ENCODE assay signal across 8 cellular contexts in the genomic region with DNA sequence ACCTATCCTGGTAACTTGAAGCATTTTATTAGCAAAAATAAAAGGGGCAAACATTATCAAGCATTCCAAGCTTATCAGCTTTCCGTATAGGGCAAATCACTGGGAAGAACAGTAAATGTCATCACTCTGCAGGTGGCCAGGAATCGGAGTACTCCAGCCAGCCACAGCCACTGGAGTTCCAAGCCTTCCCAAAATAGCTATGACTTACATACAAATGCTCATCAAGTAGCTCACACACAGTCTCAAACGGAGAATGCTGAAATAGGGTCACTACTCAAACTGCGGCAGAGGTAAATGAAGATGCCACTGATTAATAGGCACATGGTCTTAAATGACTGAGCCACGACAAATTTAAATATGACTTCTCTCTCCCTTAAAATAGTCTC. TPM values are rescaled to one million over a fixed set of nuclear protein-coding genes. Genes with fewer than 3 reads are reported as not detected.
A peak's percentile ranks its signal among the peaks of the same experiment; 100 is the strongest.
DNase-seq lines count a peak whose midpoint lies in the region; ATAC-seq and TF ChIP-seq lines count a peak whose summit lies in the region.
"Had no signal": no experiment of that assay in that cellular context is flagged by ENCODE, and none has a peak within 500 bp of the region (broad histone marks: within the 10 kb centered on the region; RNA-seq: fewer than 3 reads in every experiment).

No MANE protein-coding gene starts in this region.

- no peak overlapping the region for H3K4ac ChIP-seq in trophoblast cell (ENCODE audit: low read depth, low read length)

- H2BK5ac ChIP-seq in trophoblast cell (ENCODE audit: low read depth, low read length, poor library complexity), result no peak overlapping the region

- no peak overlapping the region for H3K14ac ChIP-seq in trophoblast cell (ENCODE audit: low read length)

- H3K79me2 ChIP-seq in SU-DHL-6 (ENCODE audit: insufficient read depth, low read length) (no peaks in the 10 kb centered on the region; the same call in 1 of the 2 replicates), trophoblast cell (ENCODE audit: control insufficient read depth, insufficient read depth, low read length, poor library complexity) (peaks cover 7% of the 10 kb centered on the region)

- H4K12ac ChIP-seq in trophoblast cell (ENCODE audit: low read depth, low read length), result no peak overlapping the region

- H3K4me2 ChIP-seq in SU-DHL-6 (ENCODE audit: low read depth, low read length, poor library complexity, severe bottlenecking) (peak overlapping the region; percentile 14), trophoblast cell (ENCODE audit: low read length) (peak overlapping the region; percentile 41)

- TF ChIP-seq EP300 in gastroesophageal sphincter (IDR thresholded peaks at IDR 0.05), result no peak

- H4K8ac ChIP-seq in trophoblast cell (ENCODE audit: low read depth, low read length), result no peak overlapping the region

- H3K9ac ChIP-seq in SU-DHL-6 (ENCODE audit: low read length) (no peak overlapping the region), trophoblast cell (ENCODE audit: low read length) (no peak overlapping the region)

- no peak overlapping the region for H3K23ac ChIP-seq in trophoblast cell (ENCODE audit: low read length)

- H4K20me1 ChIP-seq in SU-DHL-6 (ENCODE audit: low read depth, low read length), result no peaks in the 10 kb centered on the region

- ATAC-seq in gastroesophageal sphincter (no peak), HG02885 (IDR thresholded peaks at IDR 0.05; ENCODE audit: poor library complexity, unreplicated experiment) (no peak), GM21786 (IDR thresholded peaks at IDR 0.05; ENCODE audit: unreplicated experiment) (no peak)

- 22 to 29% methylated on average over 5 of the region's 5 CpGs for WGBS in gastroesophageal sphincter (ENCODE audit: low coverage in 1 of 2), 2 donors
- WGBS in trophoblast cell (ENCODE audit: extremely low coverage, insufficient coverage, insufficient read length), result no CpG with 5 or more reads among the region's 5 CpGs

- peaks cover 9% of the 10 kb centered on the region for H3K79me1 ChIP-seq in trophoblast cell (ENCODE audit: low read length)

- H3K18ac ChIP-seq in trophoblast cell (ENCODE audit: low read length), result no peak overlapping the region

- DNase-seq in trophoblast cell (no peak), H4 (ENCODE audit: low spot score) (no peak)
- DNase-seq: stimulated activated CD4-positive, alpha-beta T cell treated with anti-CD3 and anti-CD28 coated beads, Interleukin-15, amount 100 ng/mL, for 24 hours had no signal

- H3K9me3 ChIP-seq in HEK293 (ENCODE audit: control insufficient read depth, insufficient read depth, low read depth, low read length), result no peaks in the 10 kb centered on the region
- no peaks in the 10 kb centered on the region for H3K9me3 ChIP-seq in SU-DHL-6 (ENCODE audit: insufficient read depth, low read length)
- no peaks in the 10 kb centered on the region for H3K9me3 ChIP-seq in gastroesophageal sphincter
- H3K9me3 ChIP-seq in trophoblast cell (ENCODE audit: insufficient read depth, low read depth, low read length), result peaks cover 1% of the 10 kb centered on the region

- H2AFZ ChIP-seq in SU-DHL-6 (ENCODE audit: low read depth, low read length, severe bottlenecking), result no peak overlapping the region
- H2AFZ ChIP-seq in trophoblast cell (ENCODE audit: insufficient read depth, low read length, poor library complexity), result no peak overlapping the region

- CTCF ChIA-PET in HEK293 (lab: Yijun Ruan, JAX), result interaction anchor here (0.6 to 4.8 kb wide), 4 partner anchors 16 to 281 kb away, joined by 3 to 28 read pairs (median 6); no protein-coding TSS in a partner anchor

- 0 out of 2 replicates have a peak, but pooled peaks cover 4% of the 10 kb centered on the region for H3F3A ChIP-seq in SU-DHL-6 (ENCODE audit: insufficient read depth)

- H2BK12ac ChIP-seq in trophoblast cell (ENCODE audit: low read length), result no peak overlapping the region

- H3K27me3 ChIP-seq in SU-DHL-6 (ENCODE audit: low read length), result no peaks in the 10 kb centered on the region
- no peaks in the 10 kb centered on the region for H3K27me3 ChIP-seq in gastroesophageal sphincter
- H3K27me3 ChIP-seq in trophoblast cell (ENCODE audit: insufficient read depth, low read length), result no peaks in the 10 kb centered on the region

- H2BK120ac ChIP-seq in trophoblast cell (ENCODE audit: insufficient read depth, low read length, poor library complexity), result no peak overlapping the region

- TF ChIP-seq POLR2A in gastroesophageal sphincter (IDR thresholded peaks at IDR 0.05), result no peak

- TF ChIP-seq CTCF in HEK293 (tag by site-specific recombination; IDR thresholded peaks at IDR 0.05), result no peak
- no peak for TF ChIP-seq CTCF in SU-DHL-6 (IDR thresholded peaks at IDR 0.05; ENCODE audit: insufficient read depth, low read length, poor library complexity, severe bottlenecking)
- TF ChIP-seq CTCF in gastroesophageal sphincter (IDR thresholded peaks at IDR 0.05), result no peak

- no peak overlapping the region; the same call in 1 of the 2 replicates for H3K4me3 ChIP-seq in HEK293 (ENCODE audit: low read depth, low read length)
- no peak overlapping the region for H3K4me3 ChIP-seq in SU-DHL-6 (ENCODE audit: insufficient read depth, low read length, poor library complexity, severe bottlenecking)
- peak overlapping the region in 1 of 2 donors; percentile 70 for H3K4me3 ChIP-seq in gastroesophageal sphincter
- H3K4me3 ChIP-seq in trophoblast cell (ENCODE audit: low read depth, low read length), result no peak overlapping the region

- H3K4me1 ChIP-seq in HEK293 (ENCODE audit: control insufficient read depth, insufficient read depth, low read length) (no peaks in the 10 kb centered on the region), gastroesophageal sphincter (peaks cover 0 to 56% (median 8%) of the 10 kb centered on the region in 3 donors), trophoblast cell (ENCODE audit: control insufficient read depth in 1 of 2, insufficient read depth in 2 of 2, low read length in 2 of 2) (peaks cover 2 to 4% of the 10 kb centered on the region in 2 experiments)

- H2AK5ac ChIP-seq in trophoblast cell (ENCODE audit: low read length), result no peak overlapping the region

- no peaks in the 10 kb centered on the region for H3K9me2 ChIP-seq in SU-DHL-6 (replicated peaks; ENCODE audit: insufficient read depth, low read length)

- H3K36me3 ChIP-seq in HEK293 (ENCODE audit: control insufficient read depth in 2 of 2, insufficient read depth in 1 of 2, low read length in 2 of 2) (peaks cover 0 to 31% of the 10 kb centered on the region in 2 experiments; a peak in 2 of 3 replicates), SU-DHL-6 (ENCODE audit: low read length) (no peaks in the 10 kb centered on the region), gastroesophageal sphincter (no peaks in the 10 kb centered on the region), trophoblast cell (ENCODE audit: control insufficient read depth in 1 of 2, insufficient read depth in 2 of 2, low read length in 2 of 2) (peaks cover 2 to 3% of the 10 kb centered on the region in 2 experiments)

- H4K91ac ChIP-seq in trophoblast cell (ENCODE audit: low read depth, low read length), result no peak overlapping the region

- H3K27ac ChIP-seq in HEK293 (ENCODE audit: extremely low read depth, low read depth, low read length) (no peak overlapping the region), SU-DHL-6 (ENCODE audit: low read depth, low read length) (no peak overlapping the region), gastroesophageal sphincter (peak overlapping the region; percentile 24 to 95 (median 74)), trophoblast cell (ENCODE audit: low read depth, low read length) (no peak overlapping the region)

- POLR2A ChIA-PET in HEK293 (lab: Yijun Ruan, JAX), result interaction anchor here (0.7 to 1.6 kb wide), 4 partner anchors 9 to 182 kb away, joined by 3 to 8 read pairs (median 6); partner anchors contain the start of gene HTR3A

TF ChIP-seq in HEK293, 187 proteins besides CTCF, POLR2A, EP300 and RAD21 (continues in another document):
- TF ChIP-seq ZNF324 (tag by site-specific recombination; IDR thresholded peaks at IDR 0.05) (no peak), GFI1B (tag by site-specific recombination; IDR thresholded peaks at IDR 0.05) (0 out of 2 replicates have a peak, but pooled peaks have one; percentile 26), ZNF837 (tag by site-specific recombination; IDR thresholded peaks at IDR 0.05) (no peak), MZF1 (tag by site-specific recombination; IDR thresholded peaks at IDR 0.05; ENCODE audit: borderline replicate concordance) (no peak), ZNF785 (tag by site-specific recombination; IDR thresholded peaks at IDR 0.05) (no peak), ZNF830 (tag by site-specific recombination; IDR thresholded peaks at IDR 0.05; ENCODE audit: low read depth) (no peak)
- TF ChIP-seq, protein P1, sequence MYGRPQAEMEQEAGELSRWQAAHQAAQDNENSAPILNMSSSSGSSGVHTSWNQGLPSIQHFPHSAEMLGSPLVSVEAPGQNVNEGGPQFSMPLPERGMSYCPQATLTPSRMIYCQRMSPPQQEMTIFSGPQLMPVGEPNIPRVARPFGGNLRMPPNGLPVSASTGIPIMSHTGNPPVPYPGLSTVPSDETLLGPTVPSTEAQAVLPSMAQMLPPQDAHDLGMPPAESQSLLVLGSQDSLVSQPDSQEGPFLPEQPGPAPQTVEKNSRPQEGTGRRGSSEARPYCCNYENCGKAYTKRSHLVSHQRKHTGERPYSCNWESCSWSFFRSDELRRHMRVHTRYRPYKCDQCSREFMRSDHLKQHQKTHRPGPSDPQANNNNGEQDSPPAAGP (tag by site-specific recombination; IDR thresholded peaks at IDR 0.05), result no peak
- TF ChIP-seq, protein P2, sequence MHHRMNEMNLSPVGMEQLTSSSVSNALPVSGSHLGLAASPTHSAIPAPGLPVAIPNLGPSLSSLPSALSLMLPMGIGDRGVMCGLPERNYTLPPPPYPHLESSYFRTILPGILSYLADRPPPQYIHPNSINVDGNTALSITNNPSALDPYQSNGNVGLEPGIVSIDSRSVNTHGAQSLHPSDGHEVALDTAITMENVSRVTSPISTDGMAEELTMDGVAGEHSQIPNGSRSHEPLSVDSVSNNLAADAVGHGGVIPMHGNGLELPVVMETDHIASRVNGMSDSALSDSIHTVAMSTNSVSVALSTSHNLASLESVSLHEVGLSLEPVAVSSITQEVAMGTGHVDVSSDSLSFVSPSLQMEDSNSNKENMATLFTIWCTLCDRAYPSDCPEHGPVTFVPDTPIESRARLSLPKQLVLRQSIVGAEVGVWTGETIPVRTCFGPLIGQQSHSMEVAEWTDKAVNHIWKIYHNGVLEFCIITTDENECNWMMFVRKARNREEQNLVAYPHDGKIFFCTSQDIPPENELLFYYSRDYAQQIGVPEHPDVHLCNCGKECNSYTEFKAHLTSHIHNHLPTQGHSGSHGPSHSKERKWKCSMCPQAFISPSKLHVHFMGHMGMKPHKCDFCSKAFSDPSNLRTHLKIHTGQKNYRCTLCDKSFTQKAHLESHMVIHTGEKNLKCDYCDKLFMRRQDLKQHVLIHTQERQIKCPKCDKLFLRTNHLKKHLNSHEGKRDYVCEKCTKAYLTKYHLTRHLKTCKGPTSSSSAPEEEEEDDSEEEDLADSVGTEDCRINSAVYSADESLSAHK (tag by site-specific recombination; IDR thresholded peaks at IDR 0.05), result 0 out of 2 replicates have a peak, but pooled peaks have one; percentile 40

RNA-seq across cellular contexts. Expression of gene USP28, which starts 2.1 kb away (rescaled TPM):
- total RNA-seq in gastroesophageal sphincter, result 10 to 100 TPM; 12.5 to 64.8 (median 38.7) TPM
- 20.5 and 22.3 TPM in 2 replicates for polyA plus RNA-seq in trophoblast cell (2013)
- 20.5 and 32.0 TPM in 2 replicates for total RNA-seq in H4 (2014; rRNA removed; shearing (Covaris generic))

RNA-seq across cellular contexts. Expression of gene HTR3B, which starts 31.4 kb away (rescaled TPM):
- total RNA-seq in gastroesophageal sphincter, result not detected
- not detected in 2 replicates for polyA plus RNA-seq in trophoblast cell (2013)
- total RNA-seq in H4 (2014; rRNA removed; shearing (Covaris generic)), result not detected in 2 replicates

Comparison
In these comparisons a context has a peak if more than half of its experiments do, and no peak if none do; other contexts are left out.
1. H3K27ac ChIP-seq: peak in gastroesophageal sphincter (4 of 4); none in HEK293 (single experiment), SU-DHL-6 (single experiment) and trophoblast cell (single experiment).